9 cellular contexts compared by ENCODE assay signal in genomic region chr2:177161741-177162440, GRCh38. TPM values are rescaled to one million over a fixed set of nuclear protein-coding genes. Genes with fewer than 3 reads are reported as not detected.
DNase-seq lines count a peak whose midpoint lies in the region; ATAC-seq and TF ChIP-seq lines count a peak whose summit lies in the region.
"Had no signal": no experiment of that assay in that cellular context is flagged by ENCODE, and none has a peak within 500 bp of the region (broad histone marks: within the 10 kb centered on the region; RNA-seq: fewer than 3 reads in every experiment).

No MANE protein-coding gene starts in this region.

- peak overlapping the region; percentile 97 for H2AFZ ChIP-seq in HCT116 (ENCODE audit: low read depth, low read length, poor library complexity, severe bottlenecking)
- peak overlapping the region; percentile 73 for H2AFZ ChIP-seq in smooth muscle cell (ENCODE audit: low read depth)

- H3K27me3 ChIP-seq in HCT116 (ENCODE audit: insufficient read depth, low read length) (no peaks in the 10 kb centered on the region), smooth muscle cell (ENCODE audit: low read depth) (no peaks in the 10 kb centered on the region)

- no TSS peak for BruUV-seq in HCT116 (replicated peaks; lab: Mats Ljungman, UMichigan)

- TF ChIP-seq POLR2A in HCT116 (IDR thresholded peaks at IDR 0.05; ENCODE audit: borderline replicate concordance, extremely low read depth, insufficient read depth, insufficient read length), result no peak

- RAD21 ChIA-PET in HCT116 (lab: Charles Lee; ENCODE audit: low non-redundant PET in 1 of 2, low total read pairs in 2 of 2, uncharacterized antibody in 2 of 2, unreplicated experiment in 2 of 2), result no interaction called here

- H3K9me3 ChIP-seq in HCT116 (ENCODE audit: control insufficient read depth in 1 of 2, insufficient read depth in 1 of 2, low read depth in 1 of 2, low read length in 2 of 2) (no peaks in the 10 kb centered on the region), smooth muscle cell (replicated peaks; ENCODE audit: low read depth) (no peaks in the 10 kb centered on the region)
- H3K9me3 ChIP-seq: neutrophil had no signal

- no peak overlapping the region for H3K4me3 ChIP-seq in HCT116 (replicated peaks in 1 of 2; ENCODE audit: low read depth in 1 of 2, low read length in 2 of 2)
- H3K4me3 ChIP-seq in fibroblast of pulmonary artery (replicated peaks; ENCODE audit: low read depth, low read length), result no peak overlapping the region
- H3K4me3 ChIP-seq in smooth muscle cell, result no peak overlapping the region
- H3K4me3 ChIP-seq in coronary artery, result no peak overlapping the region

- peak overlapping the region; percentile 42 for H3K4me2 ChIP-seq in HCT116 (ENCODE audit: low read length)
- no peak overlapping the region for H3K4me2 ChIP-seq in smooth muscle cell

- H3F3A ChIP-seq in smooth muscle cell (ENCODE audit: low read depth), result peaks cover 14% of the 10 kb centered on the region

- WGBS in smooth muscle cell (ENCODE audit: low lambda C conversion rate), result 43% methylated on average over 12 of the region's 12 CpGs

- POLR2A ChIA-PET in HCT116 (lab: Charles Lee), result interaction anchor here (0.6 kb wide), 1 partner anchor 1034 kb away, joined by 4 read pairs; no protein-coding TSS in a partner anchor
- POLR2A ChIA-PET in RWPE1 (lab: Yijun Ruan, JAX; ENCODE audit: low non-redundant PET), result no interaction called here

- intact Hi-C loops in HCT116 (cut with micrococcal nuclease), result loop anchor here (5.0 kb wide), 1 partner anchor 1035 kb away; the partner anchor contains the start of gene HOXD8

- peak; percentile 50 to 58 (median 55); a peak in 5 of 6 replicates for TF ChIP-seq CTCF in HCT116 (IDR thresholded peaks at IDR 0.05 in 2 of 3, conservative IDR thresholded peaks at IDR 0.05 in 1 of 3; ENCODE audit: borderline replicate concordance in 1 of 3, insufficient read depth in 1 of 3, low read depth in 2 of 3, low read length in 2 of 3)
- TF ChIP-seq CTCF in RWPE1 (conservative IDR thresholded peaks at IDR 0.05; ENCODE audit: low read depth), result peak; percentile 71
- peak; percentile 69 for TF ChIP-seq CTCF in fibroblast of pulmonary artery (IDR thresholded peaks at IDR 0.05; ENCODE audit: low read length, missing control alignments)
- TF ChIP-seq CTCF in smooth muscle cell (IDR thresholded peaks at IDR 0.05; ENCODE audit: borderline replicate concordance, insufficient read depth, poor library complexity, severe bottlenecking), result peak; percentile 56
- TF ChIP-seq CTCF in coronary artery (IDR thresholded peaks at IDR 0.05), result no peak

- ATAC-seq in HCT116 (peak; percentile 59), HG03280 (IDR thresholded peaks at IDR 0.05; ENCODE audit: unreplicated experiment) (no peak), HG03025 (IDR thresholded peaks at IDR 0.05; ENCODE audit: low FRiP score, unreplicated experiment) (no peak)

- DNase-seq in D341Med (ENCODE audit: low spot score) (peak; percentile 63), HCT116 (ENCODE audit: low read depth, low spot score) (no peak), RWPE1 (ENCODE audit: low spot score) (peak; percentile 48), fibroblast of pulmonary artery (ENCODE audit: low read depth) (peak; percentile 56), smooth muscle cell (lab: John Stamatoyannopoulos, UW; ENCODE audit: unreplicated experiment) (no peak), coronary artery (ENCODE audit: low spot score) (no peak)

- H3K36me3 ChIP-seq in HCT116 (ENCODE audit: control insufficient read depth in 1 of 2, insufficient read depth in 2 of 2, low read length in 2 of 2), result no peaks in the 10 kb centered on the region
- no peaks in the 10 kb centered on the region for H3K36me3 ChIP-seq in smooth muscle cell (ENCODE audit: low read depth)
- H3K36me3 ChIP-seq: neutrophil had no signal

- no peak overlapping the region for H3K27ac ChIP-seq in HCT116 (ENCODE audit: low read depth, low read length)
- H3K27ac ChIP-seq in RWPE1, result no peak overlapping the region
- no peak overlapping the region for H3K27ac ChIP-seq in smooth muscle cell (ENCODE audit: low read depth)
- no peak overlapping the region for H3K27ac ChIP-seq in coronary artery
- H3K27ac ChIP-seq: neutrophil had no signal

- H3K9ac ChIP-seq in HCT116 (ENCODE audit: low read length) (no peak overlapping the region), smooth muscle cell (ENCODE audit: low read depth) (no peak overlapping the region)

- H3K4me1 ChIP-seq in HCT116 (ENCODE audit: control insufficient read depth in 1 of 2, insufficient read depth in 2 of 2, low read length in 2 of 2), result peaks cover 23 to 40% of the 10 kb centered on the region in 2 experiments
- peaks cover 12% of the 10 kb centered on the region for H3K4me1 ChIP-seq in smooth muscle cell (ENCODE audit: low read depth)

- H3K79me2 ChIP-seq in HCT116 (ENCODE audit: insufficient read depth, low read length) (no peaks in the 10 kb centered on the region), smooth muscle cell (ENCODE audit: low read depth) (no peaks in the 10 kb centered on the region)

- peak; percentile 42 for TF ChIP-seq RAD21 in HCT116 (IDR thresholded peaks at IDR 0.05; ENCODE audit: low read depth)

- no peaks in the 10 kb centered on the region for H3K9me2 ChIP-seq in HCT116 (ENCODE audit: insufficient read depth)

- H4K20me1 ChIP-seq in HCT116 (ENCODE audit: insufficient read depth) (no peaks in the 10 kb centered on the region), smooth muscle cell (ENCODE audit: low read depth) (no peaks in the 10 kb centered on the region)

- CTCF ChIA-PET in HCT116 (lab: Charles Lee) (interaction anchor here (1.0 to 2.0 kb wide), 4 partner anchors 9 to 1035 kb away, joined by 4 to 17 read pairs (median 6); no protein-coding TSS in a partner anchor), RWPE1 (lab: Yijun Ruan, JAX) (interaction anchor here (0.6 to 1.9 kb wide), 5 partner anchors 13 to 663 kb away, joined by 3 to 4 read pairs (median 3); no protein-coding TSS in a partner anchor)

TF ChIP-seq in HCT116, 20 proteins besides CTCF, POLR2A, EP300 and RAD21 (continues in another document):
- TF ChIP-seq ZFX (IDR thresholded peaks at IDR 0.05) (no peak), EGR1 (IDR thresholded peaks at IDR 0.05; ENCODE audit: low read depth) (no peak), ELF1 (IDR thresholded peaks at IDR 0.05; ENCODE audit: borderline replicate concordance, low read depth) (no peak), ZBTB33 (IDR thresholded peaks at IDR 0.05; ENCODE audit: extremely low read depth, insufficient replicate concordance, low read length) (no peak), REST (IDR thresholded peaks at IDR 0.05; ENCODE audit: low read depth) (no peak), EZH2 (IDR thresholded peaks at IDR 0.05) (no peak), ZNF274 (IDR thresholded peaks at IDR 0.05; ENCODE audit: low read depth, low read length) (no peak), CEBPB (IDR thresholded peaks at IDR 0.05; ENCODE audit: low read depth) (no peak), SIN3A (IDR thresholded peaks at IDR 0.05; ENCODE audit: low read depth) (no peak), SP1 (IDR thresholded peaks at IDR 0.05; ENCODE audit: low read depth) (no peak), POLR2AphosphoS5 (IDR thresholded peaks at IDR 0.05; ENCODE audit: low read depth, low read length) (no peak), FOSL1 (IDR thresholded peaks at IDR 0.05; ENCODE audit: low read depth) (no peak), CBX3 (IDR thresholded peaks at IDR 0.05; ENCODE audit: low read depth) (no peak), SRF (IDR thresholded peaks at IDR 0.05; ENCODE audit: low read depth) (no peak)
- TF ChIP-seq, protein P1, sequence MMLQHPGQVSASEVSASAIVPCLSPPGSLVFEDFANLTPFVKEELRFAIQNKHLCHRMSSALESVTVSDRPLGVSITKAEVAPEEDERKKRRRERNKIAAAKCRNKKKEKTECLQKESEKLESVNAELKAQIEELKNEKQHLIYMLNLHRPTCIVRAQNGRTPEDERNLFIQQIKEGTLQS (IDR thresholded peaks at IDR 0.05), result no peak

RNA-seq across cellular contexts. Expression of gene HNRNPA3, which starts 50.7 kb away (rescaled TPM):
- total RNA-seq in HCT116 (2021; ENCODE audit: unreplicated experiment), result 328 TPM
- polyA plus RNA-seq in HCT116 (2012), result 376 and 446 TPM in 2 replicates
- 55.8 and 58.5 TPM in 2 replicates for total RNA-seq in smooth muscle cell
- 40.3 and 59.6 TPM in 2 replicates for polyA plus RNA-seq in smooth muscle cell

Comparison
In these comparisons a context has a peak if more than half of its experiments do, and no peak if none do; other contexts are left out.
1. DNase-seq: peak in D341Med (single experiment), RWPE1 (single experiment) and fibroblast of pulmonary artery (single experiment); none in HCT116 (single experiment), smooth muscle cell (single experiment) and coronary artery (single experiment).